16 cellular contexts compared by ENCODE assay signal in the genomic region with DNA sequence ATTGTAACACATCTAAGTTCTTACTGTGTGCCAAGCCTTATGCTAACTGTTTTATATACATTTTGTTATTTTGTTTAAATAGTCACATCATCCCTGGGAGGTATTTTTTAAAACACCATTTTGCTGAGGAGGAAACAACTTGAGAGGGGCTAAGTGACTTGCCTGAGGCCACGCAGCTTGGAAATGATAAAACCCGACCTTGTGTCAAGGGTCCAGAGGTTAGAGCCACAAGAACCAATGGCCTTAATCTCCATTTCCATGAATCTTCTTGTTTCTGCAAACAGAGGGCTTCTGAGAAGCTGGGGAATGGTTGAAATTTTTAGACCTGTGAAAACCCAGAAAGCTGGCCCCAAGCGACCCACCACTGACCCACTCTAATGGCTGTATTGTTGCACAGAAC. TPM values are rescaled to one million over a fixed set of nuclear protein-coding genes. Genes with fewer than 3 reads are reported as not detected.
DNase-seq lines count a peak whose midpoint lies in the region; ATAC-seq, FAIRE-seq and TF ChIP-seq lines count a peak whose summit lies in the region.
"Had no signal": no experiment of that assay in that cellular context is flagged by ENCODE, and none has a peak within 500 bp of the region (broad histone marks: within the 10 kb centered on the region; RNA-seq: fewer than 3 reads in every experiment).

No MANE protein-coding gene starts in this region.

- no peak for TF ChIP-seq POLR2A in HepG2 (IDR thresholded peaks at IDR 0.05; ENCODE audit: insufficient read depth in 1 of 2, low read depth in 2 of 2, low read length in 2 of 2)
- TF ChIP-seq POLR2A in right lobe of liver (IDR thresholded peaks at IDR 0.05), result no peak
- TF ChIP-seq POLR2A in ovary (IDR thresholded peaks at IDR 0.05), result no peak

- H2AFZ ChIP-seq in HepG2 (ENCODE audit: low read length), result no peak overlapping the region
- H2AFZ ChIP-seq: GM23338 had no signal

- TF ChIP-seq CTCF in HepG2 (CRISPR knock-in tag; IDR thresholded peaks at IDR 0.05) (no peak), right lobe of liver (IDR thresholded peaks at IDR 0.05) (no peak), liver (IDR thresholded peaks at IDR 0.05; ENCODE audit: low read depth, low read length, missing input control) (no peak), thoracic aorta (IDR thresholded peaks at IDR 0.05) (no peak), ovary (IDR thresholded peaks at IDR 0.05) (no peak)

- CTCF ChIA-PET in HepG2 (lab: Yijun Ruan, JAX; ENCODE audit: low intra/inter-chr PET ratio, low total read pairs), result no interaction called here

- in situ Hi-C loops in HepG2 (cut with HindIII; ENCODE audit: extremely low pct_ligation_motif_present, low pct_unique_long_range_greater_than_20kb), result no loop called here

- DNase-seq in HepG2 (ENCODE audit: low spot score) (no peak), right lobe of liver (no peak), thoracic aorta (ENCODE audit: low spot score) (no peak), NCI-H748 (lab: John Stamatoyannopoulos, UW; ENCODE audit: unreplicated experiment) (no peak), NCI-H2227 (lab: John Stamatoyannopoulos, UW; ENCODE audit: unreplicated experiment) (no peak), ovary (no peak)
- DNase-seq: 8988T; ACHN; C1 segment of cervical spinal cord; Calu3; CD4-positive, alpha-beta T cell; DMS 273 treated with DMSO at 0.1 percent for 48 hours; H7 had no signal

- H3K4me3 ChIP-seq in HepG2 (replicated peaks in 1 of 3; ENCODE audit: insufficient read depth in 1 of 3, low read depth in 2 of 3, low read length in 3 of 3) (no peak overlapping the region), right lobe of liver (no peak overlapping the region), liver (ENCODE audit: low read depth in 1 of 3, low read length in 3 of 3) (no peak overlapping the region), thoracic aorta (no peak overlapping the region), ovary (no peak overlapping the region)
- H3K4me3 ChIP-seq: GM23338 had no signal

- no peaks in the 10 kb centered on the region for H3K9me3 ChIP-seq in HepG2 (ENCODE audit: low read length)
- no peaks in the 10 kb centered on the region for H3K9me3 ChIP-seq in right lobe of liver
- no peaks in the 10 kb centered on the region for H3K9me3 ChIP-seq in liver (ENCODE audit: control insufficient read depth in 4 of 4, low read length in 3 of 4)
- H3K9me3 ChIP-seq in thoracic aorta, result no peaks in the 10 kb centered on the region
- no peaks in the 10 kb centered on the region for H3K9me3 ChIP-seq in ovary

- POLR2A ChIA-PET in HepG2 (lab: Yijun Ruan, JAX), result interaction anchor here (4.3 kb wide), 1 partner anchor 16 kb away, joined by 24 read pairs; a partner anchor contains a TSS

- H4K20me1 ChIP-seq in HepG2 (ENCODE audit: insufficient read depth, low read length), result no peaks in the 10 kb centered on the region

- WGBS in HepG2 (ENCODE audit: low lambda C conversion rate), result 59% methylated on average over 3 of the region's 3 CpGs
- WGBS in right lobe of liver (ENCODE audit: insufficient coverage, low coverage, low lambda C conversion rate, missing lambda C conversion rate), result 31% methylated on average over 2 of the region's 3 CpGs
- WGBS in liver, result 54% methylated on average over 3 of the region's 3 CpGs
- WGBS in ovary, 3 donors, result 85 to 89% (median 86%) methylated on average over 3 of the region's 3 CpGs

- FAIRE-seq in HepG2 (lab: Jason Lieb, UNC), result no peak
- FAIRE-seq: GM12892 had no signal

- peaks cover 99% of the 10 kb centered on the region for H3K4me1 ChIP-seq in HepG2 (ENCODE audit: insufficient read depth, low read length)
- peaks cover 0 to 76% (median 27%) of the 10 kb centered on the region in 4 donors for H3K4me1 ChIP-seq in right lobe of liver
- H3K4me1 ChIP-seq in liver (ENCODE audit: control insufficient read depth in 4 of 4, insufficient read depth in 4 of 4, low read length in 3 of 4), result peaks cover 23 to 74% (median 55%) of the 10 kb centered on the region in 4 donors
- H3K4me1 ChIP-seq in thoracic aorta (ENCODE audit: control insufficient read depth in 1 of 2, low read depth in 2 of 2), result peaks cover 24 to 62% of the 10 kb centered on the region in 2 donors
- H3K4me1 ChIP-seq in ovary (ENCODE audit: insufficient read depth), result peaks cover 15% of the 10 kb centered on the region

- BruUV-seq in HepG2 (replicated peaks; lab: Mats Ljungman, UMichigan), result no TSS peak

- no peak for ATAC-seq in HepG2
- ATAC-seq in right lobe of liver, result no peak
- ATAC-seq in thoracic aorta (ENCODE audit: insufficient number of reproducible peaks, low FRiP score, low read depth), result no peak
- ATAC-seq: GM23338 had no signal

- H3K27me3 ChIP-seq in HepG2 (ENCODE audit: control insufficient read depth in 1 of 2, insufficient read depth in 2 of 2, low read length in 2 of 2) (no peaks in the 10 kb centered on the region), right lobe of liver (no peaks in the 10 kb centered on the region), liver (ENCODE audit: control insufficient read depth in 4 of 4, insufficient read depth in 4 of 4, low read length in 3 of 4) (no peaks in the 10 kb centered on the region), thoracic aorta (replicated peaks; ENCODE audit: insufficient read depth) (no peaks in the 10 kb centered on the region), ovary (no peaks in the 10 kb centered on the region)

- H3K36me3 ChIP-seq in HepG2 (replicated peaks in 1 of 2; ENCODE audit: control insufficient read depth in 1 of 2, insufficient read depth in 2 of 2, low read length in 2 of 2) (no peaks in the 10 kb centered on the region), right lobe of liver (no peaks in the 10 kb centered on the region), liver (ENCODE audit: control insufficient read depth in 4 of 4, insufficient read depth in 3 of 4, low read depth in 1 of 4, low read length in 3 of 4) (no peaks in the 10 kb centered on the region), thoracic aorta (no peaks in the 10 kb centered on the region), ovary (no peaks in the 10 kb centered on the region)

- intact Hi-C loops in HepG2 (cut with micrococcal nuclease; ENCODE audit: unreplicated experiment) (no loop called here), right lobe of liver (cut with DNase I) (no loop called here), ovary (cut with DNase I) (no loop called here)

- H3K4me2 ChIP-seq in HepG2 (ENCODE audit: low read depth, low read length), result 0 out of 2 replicates have a peak overlapping the region, but pooled peaks have one; percentile 13
- H3K4me2 ChIP-seq: GM23338 had no signal

- TF ChIP-seq RAD21 in HepG2 (CRISPR knock-in tag; IDR thresholded peaks at IDR 0.05) (no peak), liver (IDR thresholded peaks at IDR 0.05) (no peak)

- H3K9ac ChIP-seq in HepG2 (ENCODE audit: insufficient read depth, low read depth, low read length) (no peak overlapping the region), liver (ENCODE audit: low read depth in 1 of 2, low read length in 2 of 2) (no peak overlapping the region)

- TF ChIP-seq EP300 in HepG2 (IDR thresholded peaks at IDR 0.05; ENCODE audit: low read depth in 2 of 2, low read length in 2 of 2) (no peak), HepG2 (CRISPR knock-in tag; IDR thresholded peaks at IDR 0.05; ENCODE audit: borderline replicate concordance) (no peak), ovary (IDR thresholded peaks at IDR 0.05) (no peak)

- peaks cover 90% of the 10 kb centered on the region for H3K79me2 ChIP-seq in HepG2 (ENCODE audit: insufficient read depth, low read length)

- H3K27ac ChIP-seq in HepG2 (ENCODE audit: extremely low read length, insufficient read depth, low read length), result no peak overlapping the region
- peak overlapping the region in 1 of 3 donors; percentile 39 for H3K27ac ChIP-seq in right lobe of liver
- H3K27ac ChIP-seq in liver (ENCODE audit: low read depth in 1 of 2, low read length in 2 of 2), result peak overlapping the region; percentile 15 to 38
- H3K27ac ChIP-seq in thoracic aorta, result peak overlapping the region; percentile 68 to 70
- H3K27ac ChIP-seq in ovary, result peak overlapping the region in 1 of 2 donors; percentile 60

TF ChIP-seq in HepG2, 621 proteins besides CTCF, POLR2A, EP300 and RAD21 (continues in another document):
- TF ChIP-seq ZNF768 (CRISPR knock-in tag; IDR thresholded peaks at IDR 0.05), result no peak

TF ChIP-seq in liver, 16 proteins besides CTCF, POLR2A, EP300 and RAD21 (continues in another document):
- TF ChIP-seq HNF4A (conservative IDR thresholded peaks at IDR 0.05), result peak; percentile 68 to 77

RNA-seq across cellular contexts. Expression of a gene that starts 16.7 kb away (rescaled TPM):
- 5.1 TPM in 2 replicates for total RNA-seq in HepG2 (2016; rRNA removed; fragmentation: Illumina TruSeq; extraction: Trizol)
- total RNA-seq in HepG2 (2016; cell fraction: cytosol; rRNA removed; fragmentation: Illumina TruSeq; extraction: Trizol; ENCODE audit: low read depth), result 3.3 and 3.4 TPM in 2 replicates
- total RNA-seq in HepG2 (2016; cell fraction: insoluble cytoplasmic fraction; rRNA removed; fragmentation: Illumina TruSeq; extraction: Trizol), result 4.1 and 4.8 TPM in 2 replicates
- 2.0 and 2.1 TPM in 2 replicates for total RNA-seq in HepG2 (2016; cell fraction: membrane; rRNA removed; fragmentation: Illumina TruSeq; extraction: Trizol)
- total RNA-seq in HepG2 (2016; cell fraction: nucleus; rRNA removed; fragmentation: Illumina TruSeq; extraction: Trizol), result 6.9 and 8.5 TPM in 2 replicates
- polyA plus RNA-seq in HepG2 (2011; rRNA removed), result 12.6 and 15.4 TPM in 2 replicates
- 6.3 and 10.5 TPM in 2 replicates for polyA plus RNA-seq in HepG2 (2011; cell fraction: cytosol; rRNA removed)
- polyA plus RNA-seq in HepG2 (2011; cell fraction: nucleus; rRNA removed), result 33.6 and 53.2 TPM in 2 replicates
- 9.3 and 13.3 TPM in 2 replicates for polyA plus RNA-seq in HepG2 (2012)
- polyA plus RNA-seq in HepG2 (2016; cell fraction: cytosol; fragmentation: Illumina TruSeq; extraction: Trizol; ENCODE audit: low read depth), result 0.42 and 0.49 TPM in 2 replicates
- 6.6 and 8.1 TPM in 2 replicates for polyA plus RNA-seq in HepG2 (2016; cell fraction: insoluble cytoplasmic fraction; fragmentation: Illumina TruSeq; extraction: Trizol; ENCODE audit: low read depth)
- polyA plus RNA-seq in HepG2 (2016; cell fraction: membrane; fragmentation: Illumina TruSeq; extraction: Trizol; ENCODE audit: low read depth), result 1.2 and 1.6 TPM in 2 replicates
- 14.1 and 15.1 TPM in 2 replicates for polyA plus RNA-seq in HepG2 (2016; cell fraction: nucleus; fragmentation: Illumina TruSeq; extraction: Trizol; ENCODE audit: insufficient read depth, low read depth)
- polyA minus RNA-seq in HepG2 (2011; rRNA and poly(A)+ RNA removed; ENCODE audit: low replicate concordance), result 2.9 and 21.3 TPM in 2 replicates
- 7.5 and 8.7 TPM in 2 replicates for polyA minus RNA-seq in HepG2 (2011; cell fraction: cytosol; rRNA and poly(A)+ RNA removed)
- 12.9 and 21.4 TPM in 2 replicates for polyA minus RNA-seq in HepG2 (2011; cell fraction: nucleus; rRNA and poly(A)+ RNA removed)
- total RNA-seq in right lobe of liver, result 10 to 100 TPM in 3 of 6 experiments, 1 to 10 TPM in 3; 6.0 to 14.9 (median 10.0) TPM
- 1 to 10 TPM; 5.1 to 8.9 TPM for total RNA-seq in liver
- 1 to 10 TPM; 2.4 to 7.1 TPM for polyA plus RNA-seq in liver
- 10 to 100 TPM; 12.3 to 31.0 TPM for total RNA-seq in thoracic aorta
- total RNA-seq in ovary, result 1 to 10 TPM; 1.2 to 7.2 (median 2.6) TPM
- 1 to 10 TPM; 1.7 to 3.7 TPM for polyA plus RNA-seq in ovary
